In genomic region chr14:73644531-73645247, GRCh38 we compare ENCODE assay signal across 1 cellular context.
TF ChIP-seq lines count a peak whose summit lies in the region.

A gene with protein sequence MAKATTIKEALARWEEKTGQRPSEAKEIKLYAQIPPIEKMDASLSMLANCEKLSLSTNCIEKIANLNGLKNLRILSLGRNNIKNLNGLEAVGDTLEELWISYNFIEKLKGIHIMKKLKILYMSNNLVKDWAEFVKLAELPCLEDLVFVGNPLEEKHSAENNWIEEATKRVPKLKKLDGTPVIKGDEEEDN (plus strand): TSS chr14:73644986. CDS start chr14:73645040, 54 bp downstream.

TF ChIP-seq in K562, 482 proteins besides CTCF, POLR2A, EP300 and RAD21 (continued from another document and continues in another):
- TF ChIP-seq, protein P1, sequence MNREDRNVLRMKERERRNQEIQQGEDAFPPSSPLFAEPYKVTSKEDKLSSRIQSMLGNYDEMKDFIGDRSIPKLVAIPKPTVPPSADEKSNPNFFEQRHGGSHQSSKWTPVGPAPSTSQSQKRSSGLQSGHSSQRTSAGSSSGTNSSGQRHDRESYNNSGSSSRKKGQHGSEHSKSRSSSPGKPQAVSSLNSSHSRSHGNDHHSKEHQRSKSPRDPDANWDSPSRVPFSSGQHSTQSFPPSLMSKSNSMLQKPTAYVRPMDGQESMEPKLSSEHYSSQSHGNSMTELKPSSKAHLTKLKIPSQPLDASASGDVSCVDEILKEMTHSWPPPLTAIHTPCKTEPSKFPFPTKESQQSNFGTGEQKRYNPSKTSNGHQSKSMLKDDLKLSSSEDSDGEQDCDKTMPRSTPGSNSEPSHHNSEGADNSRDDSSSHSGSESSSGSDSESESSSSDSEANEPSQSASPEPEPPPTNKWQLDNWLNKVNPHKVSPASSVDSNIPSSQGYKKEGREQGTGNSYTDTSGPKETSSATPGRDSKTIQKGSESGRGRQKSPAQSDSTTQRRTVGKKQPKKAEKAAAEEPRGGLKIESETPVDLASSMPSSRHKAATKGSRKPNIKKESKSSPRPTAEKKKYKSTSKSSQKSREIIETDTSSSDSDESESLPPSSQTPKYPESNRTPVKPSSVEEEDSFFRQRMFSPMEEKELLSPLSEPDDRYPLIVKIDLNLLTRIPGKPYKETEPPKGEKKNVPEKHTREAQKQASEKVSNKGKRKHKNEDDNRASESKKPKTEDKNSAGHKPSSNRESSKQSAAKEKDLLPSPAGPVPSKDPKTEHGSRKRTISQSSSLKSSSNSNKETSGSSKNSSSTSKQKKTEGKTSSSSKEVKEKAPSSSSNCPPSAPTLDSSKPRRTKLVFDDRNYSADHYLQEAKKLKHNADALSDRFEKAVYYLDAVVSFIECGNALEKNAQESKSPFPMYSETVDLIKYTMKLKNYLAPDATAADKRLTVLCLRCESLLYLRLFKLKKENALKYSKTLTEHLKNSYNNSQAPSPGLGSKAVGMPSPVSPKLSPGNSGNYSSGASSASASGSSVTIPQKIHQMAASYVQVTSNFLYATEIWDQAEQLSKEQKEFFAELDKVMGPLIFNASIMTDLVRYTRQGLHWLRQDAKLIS (CRISPR knock-in tag; IDR thresholded peaks at IDR 0.05) = no peak
- TF ChIP-seq, protein P2, sequence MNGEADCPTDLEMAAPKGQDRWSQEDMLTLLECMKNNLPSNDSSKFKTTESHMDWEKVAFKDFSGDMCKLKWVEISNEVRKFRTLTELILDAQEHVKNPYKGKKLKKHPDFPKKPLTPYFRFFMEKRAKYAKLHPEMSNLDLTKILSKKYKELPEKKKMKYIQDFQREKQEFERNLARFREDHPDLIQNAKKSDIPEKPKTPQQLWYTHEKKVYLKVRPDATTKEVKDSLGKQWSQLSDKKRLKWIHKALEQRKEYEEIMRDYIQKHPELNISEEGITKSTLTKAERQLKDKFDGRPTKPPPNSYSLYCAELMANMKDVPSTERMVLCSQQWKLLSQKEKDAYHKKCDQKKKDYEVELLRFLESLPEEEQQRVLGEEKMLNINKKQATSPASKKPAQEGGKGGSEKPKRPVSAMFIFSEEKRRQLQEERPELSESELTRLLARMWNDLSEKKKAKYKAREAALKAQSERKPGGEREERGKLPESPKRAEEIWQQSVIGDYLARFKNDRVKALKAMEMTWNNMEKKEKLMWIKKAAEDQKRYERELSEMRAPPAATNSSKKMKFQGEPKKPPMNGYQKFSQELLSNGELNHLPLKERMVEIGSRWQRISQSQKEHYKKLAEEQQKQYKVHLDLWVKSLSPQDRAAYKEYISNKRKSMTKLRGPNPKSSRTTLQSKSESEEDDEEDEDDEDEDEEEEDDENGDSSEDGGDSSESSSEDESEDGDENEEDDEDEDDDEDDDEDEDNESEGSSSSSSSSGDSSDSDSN (IDR thresholded peaks at IDR 0.05; ENCODE audit: borderline replicate concordance in 1 of 2, low read depth in 2 of 2, low read length in 2 of 2) = no peak
- no peak for TF ChIP-seq TCF7 (IDR thresholded peaks at IDR 0.05; ENCODE audit: borderline replicate concordance)
- TF ChIP-seq SMARCC2 (IDR thresholded peaks at IDR 0.05; ENCODE audit: low read depth) = no peak
- TF ChIP-seq TBP (optimal IDR thresholded peaks at IDR 0.05; ENCODE audit: low read depth, low read length) = peak; percentile 25
- TF ChIP-seq POLR3G (IDR thresholded peaks at IDR 0.05; ENCODE audit: extremely low read depth, insufficient read length, insufficient replicate concordance) = no peak
- no peak for TF ChIP-seq CC2D1A (IDR thresholded peaks at IDR 0.05)
- TF ChIP-seq ZNF140 (CRISPR knock-in tag; IDR thresholded peaks at IDR 0.05) = no peak
- TF ChIP-seq, protein P3, sequence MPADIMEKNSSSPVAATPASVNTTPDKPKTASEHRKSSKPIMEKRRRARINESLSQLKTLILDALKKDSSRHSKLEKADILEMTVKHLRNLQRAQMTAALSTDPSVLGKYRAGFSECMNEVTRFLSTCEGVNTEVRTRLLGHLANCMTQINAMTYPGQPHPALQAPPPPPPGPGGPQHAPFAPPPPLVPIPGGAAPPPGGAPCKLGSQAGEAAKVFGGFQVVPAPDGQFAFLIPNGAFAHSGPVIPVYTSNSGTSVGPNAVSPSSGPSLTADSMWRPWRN (IDR thresholded peaks at IDR 0.05; ENCODE audit: low read depth) = no peak
- no peak for TF ChIP-seq CCAR2 (IDR thresholded peaks at IDR 0.05; ENCODE audit: low read depth, low read length)
- TF ChIP-seq, protein P4, sequence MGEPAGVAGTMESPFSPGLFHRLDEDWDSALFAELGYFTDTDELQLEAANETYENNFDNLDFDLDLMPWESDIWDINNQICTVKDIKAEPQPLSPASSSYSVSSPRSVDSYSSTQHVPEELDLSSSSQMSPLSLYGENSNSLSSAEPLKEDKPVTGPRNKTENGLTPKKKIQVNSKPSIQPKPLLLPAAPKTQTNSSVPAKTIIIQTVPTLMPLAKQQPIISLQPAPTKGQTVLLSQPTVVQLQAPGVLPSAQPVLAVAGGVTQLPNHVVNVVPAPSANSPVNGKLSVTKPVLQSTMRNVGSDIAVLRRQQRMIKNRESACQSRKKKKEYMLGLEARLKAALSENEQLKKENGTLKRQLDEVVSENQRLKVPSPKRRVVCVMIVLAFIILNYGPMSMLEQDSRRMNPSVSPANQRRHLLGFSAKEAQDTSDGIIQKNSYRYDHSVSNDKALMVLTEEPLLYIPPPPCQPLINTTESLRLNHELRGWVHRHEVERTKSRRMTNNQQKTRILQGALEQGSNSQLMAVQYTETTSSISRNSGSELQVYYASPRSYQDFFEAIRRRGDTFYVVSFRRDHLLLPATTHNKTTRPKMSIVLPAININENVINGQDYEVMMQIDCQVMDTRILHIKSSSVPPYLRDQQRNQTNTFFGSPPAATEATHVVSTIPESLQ (CRISPR knock-in tag; IDR thresholded peaks at IDR 0.05) = no peak
- no peak for TF ChIP-seq ZNF696 (CRISPR knock-in tag; conservative IDR thresholded peaks at IDR 0.05)
- no peak for TF ChIP-seq ZNF184 (CRISPR knock-in tag; IDR thresholded peaks at IDR 0.05)
- no peak for TF ChIP-seq TRIM28 (IDR thresholded peaks at IDR 0.05)
- no peak for TF ChIP-seq TFE3 (CRISPR knock-in tag; IDR thresholded peaks at IDR 0.05)
- TF ChIP-seq CLOCK (CRISPR knock-in tag; IDR thresholded peaks at IDR 0.05; ENCODE audit: borderline replicate concordance) = no peak
- no peak for TF ChIP-seq SOX6 (IDR thresholded peaks at IDR 0.05)
- no peak for TF ChIP-seq ZC3H8 (IDR thresholded peaks at IDR 0.05)
- no peak for TF ChIP-seq FOSL1 (tag; conservative IDR thresholded peaks at IDR 0.05)
- no peak for TF ChIP-seq ZNF445 (CRISPR knock-in tag; IDR thresholded peaks at IDR 0.05; ENCODE audit: low read depth)
- no peak for TF ChIP-seq ARID2 (IDR thresholded peaks at IDR 0.05)
- TF ChIP-seq, protein P5, sequence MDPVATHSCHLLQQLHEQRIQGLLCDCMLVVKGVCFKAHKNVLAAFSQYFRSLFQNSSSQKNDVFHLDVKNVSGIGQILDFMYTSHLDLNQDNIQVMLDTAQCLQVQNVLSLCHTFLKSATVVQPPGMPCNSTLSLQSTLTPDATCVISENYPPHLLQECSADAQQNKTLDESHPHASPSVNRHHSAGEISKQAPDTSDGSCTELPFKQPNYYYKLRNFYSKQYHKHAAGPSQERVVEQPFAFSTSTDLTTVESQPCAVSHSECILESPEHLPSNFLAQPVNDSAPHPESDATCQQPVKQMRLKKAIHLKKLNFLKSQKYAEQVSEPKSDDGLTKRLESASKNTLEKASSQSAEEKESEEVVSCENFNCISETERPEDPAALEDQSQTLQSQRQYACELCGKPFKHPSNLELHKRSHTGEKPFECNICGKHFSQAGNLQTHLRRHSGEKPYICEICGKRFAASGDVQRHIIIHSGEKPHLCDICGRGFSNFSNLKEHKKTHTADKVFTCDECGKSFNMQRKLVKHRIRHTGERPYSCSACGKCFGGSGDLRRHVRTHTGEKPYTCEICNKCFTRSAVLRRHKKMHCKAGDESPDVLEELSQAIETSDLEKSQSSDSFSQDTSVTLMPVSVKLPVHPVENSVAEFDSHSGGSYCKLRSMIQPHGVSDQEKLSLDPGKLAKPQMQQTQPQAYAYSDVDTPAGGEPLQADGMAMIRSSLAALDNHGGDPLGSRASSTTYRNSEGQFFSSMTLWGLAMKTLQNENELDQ (CRISPR knock-in tag; IDR thresholded peaks at IDR 0.05; ENCODE audit: borderline replicate concordance) = no peak
- TF ChIP-seq ARNT (IDR thresholded peaks at IDR 0.05) = 0 out of 4 replicates have a peak, but pooled peaks of 1 of the 2 experiments have one; percentile 42
- peak; percentile 44; the same call in 1 of the 2 replicates for TF ChIP-seq CXXC5 (CRISPR knock-in tag; IDR thresholded peaks at IDR 0.05)
- peak; percentile 48; the same call in 1 of the 2 replicates for TF ChIP-seq ZBTB7A (IDR thresholded peaks at IDR 0.05; ENCODE audit: borderline replicate concordance, control insufficient read depth, low read depth, low read length)
- TF ChIP-seq, protein P6, sequence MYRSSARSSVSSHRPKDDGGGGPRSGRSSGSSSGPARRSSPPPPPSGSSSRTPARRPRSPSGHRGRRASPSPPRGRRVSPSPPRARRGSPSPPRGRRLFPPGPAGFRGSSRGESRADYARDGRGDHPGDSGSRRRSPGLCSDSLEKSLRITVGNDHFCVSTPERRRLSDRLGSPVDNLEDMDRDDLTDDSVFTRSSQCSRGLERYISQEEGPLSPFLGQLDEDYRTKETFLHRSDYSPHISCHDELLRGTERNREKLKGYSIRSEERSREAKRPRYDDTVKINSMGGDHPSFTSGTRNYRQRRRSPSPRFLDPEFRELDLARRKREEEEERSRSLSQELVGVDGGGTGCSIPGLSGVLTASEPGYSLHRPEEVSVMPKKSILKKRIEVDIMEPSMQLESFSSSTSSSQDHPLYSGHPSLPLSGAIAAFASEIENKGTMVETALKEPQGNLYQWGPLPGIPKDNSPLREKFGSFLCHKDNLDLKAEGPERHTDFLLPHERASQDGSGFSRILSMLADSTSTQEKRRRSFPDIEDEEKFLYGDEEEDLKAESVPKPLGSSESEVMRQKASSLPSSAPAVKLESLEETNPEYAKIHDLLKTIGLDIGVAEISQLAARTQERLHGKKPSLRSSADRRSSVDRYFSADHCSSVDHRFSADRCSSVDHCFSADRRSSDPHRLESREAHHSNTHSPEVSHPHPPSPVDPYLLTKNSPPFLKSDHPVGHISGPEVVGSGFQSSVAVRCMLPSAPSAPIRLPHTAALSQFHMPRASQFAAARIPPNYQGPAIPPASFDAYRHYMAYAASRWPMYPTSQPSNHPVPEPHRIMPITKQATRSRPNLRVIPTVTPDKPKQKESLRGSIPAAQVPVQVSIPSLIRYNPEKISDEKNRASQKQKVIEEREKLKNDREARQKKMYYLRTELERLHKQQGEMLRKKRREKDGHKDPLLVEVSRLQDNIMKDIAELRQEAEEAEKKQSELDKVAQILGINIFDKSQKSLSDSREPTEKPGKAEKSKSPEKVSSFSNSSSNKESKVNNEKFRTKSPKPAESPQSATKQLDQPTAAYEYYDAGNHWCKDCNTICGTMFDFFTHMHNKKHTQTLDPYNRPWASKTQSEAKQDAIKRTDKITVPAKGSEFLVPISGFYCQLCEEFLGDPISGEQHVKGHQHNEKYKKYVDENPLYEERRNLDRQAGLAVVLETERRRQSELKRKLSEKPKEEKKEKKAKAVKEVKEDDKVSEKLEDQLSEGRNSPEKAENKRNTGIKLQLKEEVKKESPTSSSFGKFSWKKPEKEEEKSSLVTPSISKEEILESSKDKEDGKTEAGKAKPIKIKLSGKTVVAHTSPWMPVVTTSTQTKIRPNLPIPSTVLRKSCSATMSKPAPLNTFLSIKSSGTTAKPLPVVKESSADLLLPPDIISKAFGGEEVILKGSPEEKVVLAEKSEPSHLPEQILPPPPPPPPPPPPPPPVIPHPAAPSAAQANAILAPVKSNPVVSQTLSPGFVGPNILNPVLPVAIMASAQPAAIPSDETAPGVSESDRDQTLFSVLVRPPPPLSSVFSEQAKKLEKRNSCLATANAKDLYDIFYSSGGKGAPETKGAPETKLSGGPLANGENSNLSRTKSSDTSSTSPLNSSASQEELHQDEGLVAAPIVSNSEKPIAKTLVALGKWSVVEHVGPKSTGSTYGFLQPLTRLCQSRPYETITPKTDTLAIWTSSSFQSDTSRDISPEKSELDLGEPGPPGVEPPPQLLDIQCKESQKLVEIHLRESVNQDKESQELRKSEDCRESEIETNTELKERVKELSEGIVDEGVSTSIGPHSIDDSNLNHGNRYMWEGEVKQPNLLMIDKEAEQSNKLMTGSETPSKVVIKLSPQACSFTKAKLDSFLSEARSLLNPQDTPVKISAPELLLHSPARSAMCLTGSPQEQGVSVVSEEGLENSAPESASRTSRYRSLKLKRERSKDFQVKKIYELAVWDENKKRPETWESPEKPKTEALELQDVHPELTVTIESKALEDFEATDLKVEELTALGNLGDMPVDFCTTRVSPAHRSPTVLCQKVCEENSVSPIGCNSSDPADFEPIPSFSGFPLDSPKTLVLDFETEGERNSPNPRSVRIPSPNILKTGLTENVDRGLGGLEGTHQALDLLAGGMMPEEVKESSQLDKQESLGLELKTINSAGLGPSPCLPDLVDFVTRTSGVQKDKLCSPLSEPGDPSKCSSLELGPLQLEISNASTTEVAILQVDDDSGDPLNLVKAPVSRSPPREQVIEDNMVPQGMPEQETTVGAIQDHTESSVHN (IDR thresholded peaks at IDR 0.05; ENCODE audit: borderline replicate concordance in 1 of 2, low read depth in 1 of 2) = no peak
- no peak for TF ChIP-seq MEF2A (IDR thresholded peaks at IDR 0.05; ENCODE audit: control insufficient read depth, low read depth, low read length)
- no peak for TF ChIP-seq RNF2 (IDR thresholded peaks at IDR 0.05)
- peak; percentile 62 for TF ChIP-seq TAF1 (IDR thresholded peaks at IDR 0.05; ENCODE audit: control insufficient read depth, extremely low read depth, insufficient read depth, low read length, severe bottlenecking)
- TF ChIP-seq YY1 (IDR thresholded peaks at IDR 0.05; ENCODE audit: borderline replicate concordance in 1 of 3, control insufficient read depth in 1 of 3, extremely low read depth in 1 of 3, insufficient read depth in 3 of 3, insufficient read length in 1 of 3, insufficient replicate concordance in 2 of 3, low read depth in 1 of 3, low read length in 2 of 3) = peak in 2 of 3 experiments; percentile 32 to 62
